2 cellular contexts compared by ENCODE assay signal in the genomic region with DNA sequence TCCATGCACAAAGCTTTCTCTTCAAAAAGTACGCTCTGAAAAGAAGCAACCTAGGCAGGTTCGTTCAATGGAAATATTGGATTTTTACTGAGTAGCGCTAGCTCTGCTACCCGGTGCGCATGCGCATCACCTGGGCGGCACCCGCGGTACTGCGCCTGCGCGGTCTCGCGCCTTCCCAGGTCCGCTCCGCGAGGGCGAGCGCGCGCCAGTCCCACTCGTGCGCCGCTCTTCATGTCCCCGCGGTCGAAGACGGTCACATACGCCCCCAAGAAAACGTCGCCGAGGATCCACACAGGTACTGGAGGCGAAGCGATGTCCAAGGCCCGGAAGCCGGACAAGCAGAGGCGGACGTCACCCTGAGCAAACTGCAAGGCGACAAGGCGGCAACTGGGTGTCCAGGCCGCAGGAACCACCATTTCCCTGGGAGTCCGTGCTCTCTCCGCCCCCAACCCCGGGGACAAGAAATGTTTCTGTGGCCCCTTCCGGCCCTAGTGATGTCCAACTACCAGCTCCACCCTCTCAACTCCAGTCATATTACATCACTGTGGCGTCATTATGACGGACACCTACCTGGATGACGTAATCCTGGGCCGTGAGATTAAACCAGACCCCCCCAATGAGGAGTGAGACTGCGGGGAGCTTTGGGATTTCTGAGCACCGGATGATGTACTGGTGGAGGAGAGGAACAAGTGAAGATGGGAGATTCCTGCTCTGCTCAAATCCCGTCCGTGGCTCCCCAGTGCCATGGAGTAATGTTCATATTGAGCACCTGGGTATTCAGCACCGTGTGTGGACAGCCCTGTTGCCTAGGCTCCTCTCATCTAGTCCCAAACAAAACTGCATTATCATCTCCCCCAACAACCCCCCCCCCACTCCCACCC.
TF ChIP-seq lines count a peak whose summit lies in the region.

No MANE protein-coding gene starts in this region.

TF ChIP-seq in HEK293, 187 proteins besides CTCF, POLR2A, EP300 and RAD21 (continued from another document and continues in another):
- TF ChIP-seq, protein P1, sequence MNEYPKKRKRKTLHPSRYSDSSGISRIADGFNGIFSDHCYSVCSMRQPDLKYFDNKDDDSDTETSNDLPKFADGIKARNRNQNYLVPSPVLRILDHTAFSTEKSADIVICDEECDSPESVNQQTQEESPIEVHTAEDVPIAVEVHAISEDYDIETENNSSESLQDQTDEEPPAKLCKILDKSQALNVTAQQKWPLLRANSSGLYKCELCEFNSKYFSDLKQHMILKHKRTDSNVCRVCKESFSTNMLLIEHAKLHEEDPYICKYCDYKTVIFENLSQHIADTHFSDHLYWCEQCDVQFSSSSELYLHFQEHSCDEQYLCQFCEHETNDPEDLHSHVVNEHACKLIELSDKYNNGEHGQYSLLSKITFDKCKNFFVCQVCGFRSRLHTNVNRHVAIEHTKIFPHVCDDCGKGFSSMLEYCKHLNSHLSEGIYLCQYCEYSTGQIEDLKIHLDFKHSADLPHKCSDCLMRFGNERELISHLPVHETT (tag by site-specific recombination; IDR thresholded peaks at IDR 0.05) = no peak
- TF ChIP-seq HOXD13 (CRISPR knock-in tag; IDR thresholded peaks at IDR 0.05; ENCODE audit: borderline replicate concordance) (no peak), ZNF146 (tag by site-specific recombination; IDR thresholded peaks at IDR 0.05) (no peak), HOXA7 (CRISPR knock-in tag; IDR thresholded peaks at IDR 0.05; ENCODE audit: borderline replicate concordance) (no peak), ZBTB17 (tag by site-specific recombination; IDR thresholded peaks at IDR 0.05) (0 out of 2 replicates have a peak, but pooled peaks have one; percentile 45), KLF8 (tag by site-specific recombination; IDR thresholded peaks at IDR 0.05) (peak; percentile 12; the same call in 1 of the 2 replicates), ZNF473 (tag by site-specific recombination; IDR thresholded peaks at IDR 0.05) (no peak), ZSCAN16 (tag by site-specific recombination; IDR thresholded peaks at IDR 0.05) (no peak), ZNF248 (tag by site-specific recombination; IDR thresholded peaks at IDR 0.05) (no peak), ZNF121 (tag by site-specific recombination; IDR thresholded peaks at IDR 0.05) (no peak), ZNF792 (tag by site-specific recombination; IDR thresholded peaks at IDR 0.05) (peak; percentile 73; the same call in 1 of the 2 replicates), ZNF391 (tag by site-specific recombination; IDR thresholded peaks at IDR 0.05; ENCODE audit: borderline replicate concordance, low read depth) (no peak), OVOL3 (tag by site-specific recombination; IDR thresholded peaks at IDR 0.05) (peak; percentile 21; the same call in 1 of the 2 replicates), ZNF501 (tag by site-specific recombination; IDR thresholded peaks at IDR 0.05) (no peak), ZNF302 (tag by site-specific recombination; IDR thresholded peaks at IDR 0.05; ENCODE audit: low read depth) (no peak), ZNF791 (tag by site-specific recombination; IDR thresholded peaks at IDR 0.05) (no peak), KLF10 (tag by site-specific recombination; IDR thresholded peaks at IDR 0.05) (no peak), SCRT2 (tag by site-specific recombination; IDR thresholded peaks at IDR 0.05) (no peak), ZNF112 (tag by site-specific recombination; IDR thresholded peaks at IDR 0.05) (no peak), MEIS1 (CRISPR knock-in tag; IDR thresholded peaks at IDR 0.05; ENCODE audit: borderline replicate concordance) (no peak), ZNF423 (tag by site-specific recombination; IDR thresholded peaks at IDR 0.05) (no peak), ZNF660 (tag by site-specific recombination; IDR thresholded peaks at IDR 0.05) (no peak; the same call in 1 of the 2 replicates)
- TF ChIP-seq, protein P2, sequence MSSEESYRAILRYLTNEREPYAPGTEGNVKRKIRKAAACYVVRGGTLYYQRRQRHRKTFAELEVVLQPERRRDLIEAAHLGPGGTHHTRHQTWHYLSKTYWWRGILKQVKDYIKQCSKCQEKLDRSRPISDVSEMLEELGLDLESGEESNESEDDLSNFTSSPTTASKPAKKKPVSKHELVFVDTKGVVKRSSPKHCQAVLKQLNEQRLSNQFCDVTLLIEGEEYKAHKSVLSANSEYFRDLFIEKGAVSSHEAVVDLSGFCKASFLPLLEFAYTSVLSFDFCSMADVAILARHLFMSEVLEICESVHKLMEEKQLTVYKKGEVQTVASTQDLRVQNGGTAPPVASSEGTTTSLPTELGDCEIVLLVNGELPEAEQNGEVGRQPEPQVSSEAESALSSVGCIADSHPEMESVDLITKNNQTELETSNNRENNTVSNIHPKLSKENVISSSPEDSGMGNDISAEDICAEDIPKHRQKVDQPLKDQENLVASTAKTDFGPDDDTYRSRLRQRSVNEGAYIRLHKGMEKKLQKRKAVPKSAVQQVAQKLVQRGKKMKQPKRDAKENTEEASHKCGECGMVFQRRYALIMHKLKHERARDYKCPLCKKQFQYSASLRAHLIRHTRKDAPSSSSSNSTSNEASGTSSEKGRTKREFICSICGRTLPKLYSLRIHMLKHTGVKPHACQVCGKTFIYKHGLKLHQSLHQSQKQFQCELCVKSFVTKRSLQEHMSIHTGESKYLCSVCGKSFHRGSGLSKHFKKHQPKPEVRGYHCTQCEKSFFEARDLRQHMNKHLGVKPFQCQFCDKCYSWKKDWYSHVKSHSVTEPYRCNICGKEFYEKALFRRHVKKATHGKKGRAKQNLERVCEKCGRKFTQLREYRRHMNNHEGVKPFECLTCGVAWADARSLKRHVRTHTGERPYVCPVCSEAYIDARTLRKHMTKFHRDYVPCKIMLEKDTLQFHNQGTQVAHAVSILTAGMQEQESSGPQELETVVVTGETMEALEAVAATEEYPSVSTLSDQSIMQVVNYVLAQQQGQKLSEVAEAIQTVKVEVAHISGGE (tag by site-specific recombination; conservative IDR thresholded peaks at IDR 0.05; ENCODE audit: low read depth) = peak; percentile 85
- TF ChIP-seq, protein P3, sequence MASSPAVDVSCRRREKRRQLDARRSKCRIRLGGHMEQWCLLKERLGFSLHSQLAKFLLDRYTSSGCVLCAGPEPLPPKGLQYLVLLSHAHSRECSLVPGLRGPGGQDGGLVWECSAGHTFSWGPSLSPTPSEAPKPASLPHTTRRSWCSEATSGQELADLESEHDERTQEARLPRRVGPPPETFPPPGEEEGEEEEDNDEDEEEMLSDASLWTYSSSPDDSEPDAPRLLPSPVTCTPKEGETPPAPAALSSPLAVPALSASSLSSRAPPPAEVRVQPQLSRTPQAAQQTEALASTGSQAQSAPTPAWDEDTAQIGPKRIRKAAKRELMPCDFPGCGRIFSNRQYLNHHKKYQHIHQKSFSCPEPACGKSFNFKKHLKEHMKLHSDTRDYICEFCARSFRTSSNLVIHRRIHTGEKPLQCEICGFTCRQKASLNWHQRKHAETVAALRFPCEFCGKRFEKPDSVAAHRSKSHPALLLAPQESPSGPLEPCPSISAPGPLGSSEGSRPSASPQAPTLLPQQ (tag by site-specific recombination; IDR thresholded peaks at IDR 0.05) = peak; percentile 87

TF ChIP-seq in H1, 55 proteins besides CTCF, POLR2A, EP300 and RAD21 (continued from another document):
- TF ChIP-seq SP2 (IDR thresholded peaks at IDR 0.05; ENCODE audit: low read length) = no peak
- peak; percentile 80 for TF ChIP-seq KDM4A (IDR thresholded peaks at IDR 0.05; ENCODE audit: low read depth, low read length, severe bottlenecking)
- TF ChIP-seq, protein P4, sequence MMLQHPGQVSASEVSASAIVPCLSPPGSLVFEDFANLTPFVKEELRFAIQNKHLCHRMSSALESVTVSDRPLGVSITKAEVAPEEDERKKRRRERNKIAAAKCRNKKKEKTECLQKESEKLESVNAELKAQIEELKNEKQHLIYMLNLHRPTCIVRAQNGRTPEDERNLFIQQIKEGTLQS (IDR thresholded peaks at IDR 0.05; ENCODE audit: insufficient read depth, low read depth, low read length) = peak; percentile 48; the same call in 1 of the 2 replicates
- no peak for TF ChIP-seq MAFK (IDR thresholded peaks at IDR 0.05; ENCODE audit: low read depth, low read length)
- TF ChIP-seq RBBP5 (IDR thresholded peaks at IDR 0.05; ENCODE audit: borderline replicate concordance, low read depth, low read length) = 0 out of 2 replicates have a peak, but pooled peaks have one; percentile 12
- TF ChIP-seq ZNF274 (IDR thresholded peaks at IDR 0.05; ENCODE audit: borderline replicate concordance, extremely low read depth, low read length) = no peak
- TF ChIP-seq, protein P5, sequence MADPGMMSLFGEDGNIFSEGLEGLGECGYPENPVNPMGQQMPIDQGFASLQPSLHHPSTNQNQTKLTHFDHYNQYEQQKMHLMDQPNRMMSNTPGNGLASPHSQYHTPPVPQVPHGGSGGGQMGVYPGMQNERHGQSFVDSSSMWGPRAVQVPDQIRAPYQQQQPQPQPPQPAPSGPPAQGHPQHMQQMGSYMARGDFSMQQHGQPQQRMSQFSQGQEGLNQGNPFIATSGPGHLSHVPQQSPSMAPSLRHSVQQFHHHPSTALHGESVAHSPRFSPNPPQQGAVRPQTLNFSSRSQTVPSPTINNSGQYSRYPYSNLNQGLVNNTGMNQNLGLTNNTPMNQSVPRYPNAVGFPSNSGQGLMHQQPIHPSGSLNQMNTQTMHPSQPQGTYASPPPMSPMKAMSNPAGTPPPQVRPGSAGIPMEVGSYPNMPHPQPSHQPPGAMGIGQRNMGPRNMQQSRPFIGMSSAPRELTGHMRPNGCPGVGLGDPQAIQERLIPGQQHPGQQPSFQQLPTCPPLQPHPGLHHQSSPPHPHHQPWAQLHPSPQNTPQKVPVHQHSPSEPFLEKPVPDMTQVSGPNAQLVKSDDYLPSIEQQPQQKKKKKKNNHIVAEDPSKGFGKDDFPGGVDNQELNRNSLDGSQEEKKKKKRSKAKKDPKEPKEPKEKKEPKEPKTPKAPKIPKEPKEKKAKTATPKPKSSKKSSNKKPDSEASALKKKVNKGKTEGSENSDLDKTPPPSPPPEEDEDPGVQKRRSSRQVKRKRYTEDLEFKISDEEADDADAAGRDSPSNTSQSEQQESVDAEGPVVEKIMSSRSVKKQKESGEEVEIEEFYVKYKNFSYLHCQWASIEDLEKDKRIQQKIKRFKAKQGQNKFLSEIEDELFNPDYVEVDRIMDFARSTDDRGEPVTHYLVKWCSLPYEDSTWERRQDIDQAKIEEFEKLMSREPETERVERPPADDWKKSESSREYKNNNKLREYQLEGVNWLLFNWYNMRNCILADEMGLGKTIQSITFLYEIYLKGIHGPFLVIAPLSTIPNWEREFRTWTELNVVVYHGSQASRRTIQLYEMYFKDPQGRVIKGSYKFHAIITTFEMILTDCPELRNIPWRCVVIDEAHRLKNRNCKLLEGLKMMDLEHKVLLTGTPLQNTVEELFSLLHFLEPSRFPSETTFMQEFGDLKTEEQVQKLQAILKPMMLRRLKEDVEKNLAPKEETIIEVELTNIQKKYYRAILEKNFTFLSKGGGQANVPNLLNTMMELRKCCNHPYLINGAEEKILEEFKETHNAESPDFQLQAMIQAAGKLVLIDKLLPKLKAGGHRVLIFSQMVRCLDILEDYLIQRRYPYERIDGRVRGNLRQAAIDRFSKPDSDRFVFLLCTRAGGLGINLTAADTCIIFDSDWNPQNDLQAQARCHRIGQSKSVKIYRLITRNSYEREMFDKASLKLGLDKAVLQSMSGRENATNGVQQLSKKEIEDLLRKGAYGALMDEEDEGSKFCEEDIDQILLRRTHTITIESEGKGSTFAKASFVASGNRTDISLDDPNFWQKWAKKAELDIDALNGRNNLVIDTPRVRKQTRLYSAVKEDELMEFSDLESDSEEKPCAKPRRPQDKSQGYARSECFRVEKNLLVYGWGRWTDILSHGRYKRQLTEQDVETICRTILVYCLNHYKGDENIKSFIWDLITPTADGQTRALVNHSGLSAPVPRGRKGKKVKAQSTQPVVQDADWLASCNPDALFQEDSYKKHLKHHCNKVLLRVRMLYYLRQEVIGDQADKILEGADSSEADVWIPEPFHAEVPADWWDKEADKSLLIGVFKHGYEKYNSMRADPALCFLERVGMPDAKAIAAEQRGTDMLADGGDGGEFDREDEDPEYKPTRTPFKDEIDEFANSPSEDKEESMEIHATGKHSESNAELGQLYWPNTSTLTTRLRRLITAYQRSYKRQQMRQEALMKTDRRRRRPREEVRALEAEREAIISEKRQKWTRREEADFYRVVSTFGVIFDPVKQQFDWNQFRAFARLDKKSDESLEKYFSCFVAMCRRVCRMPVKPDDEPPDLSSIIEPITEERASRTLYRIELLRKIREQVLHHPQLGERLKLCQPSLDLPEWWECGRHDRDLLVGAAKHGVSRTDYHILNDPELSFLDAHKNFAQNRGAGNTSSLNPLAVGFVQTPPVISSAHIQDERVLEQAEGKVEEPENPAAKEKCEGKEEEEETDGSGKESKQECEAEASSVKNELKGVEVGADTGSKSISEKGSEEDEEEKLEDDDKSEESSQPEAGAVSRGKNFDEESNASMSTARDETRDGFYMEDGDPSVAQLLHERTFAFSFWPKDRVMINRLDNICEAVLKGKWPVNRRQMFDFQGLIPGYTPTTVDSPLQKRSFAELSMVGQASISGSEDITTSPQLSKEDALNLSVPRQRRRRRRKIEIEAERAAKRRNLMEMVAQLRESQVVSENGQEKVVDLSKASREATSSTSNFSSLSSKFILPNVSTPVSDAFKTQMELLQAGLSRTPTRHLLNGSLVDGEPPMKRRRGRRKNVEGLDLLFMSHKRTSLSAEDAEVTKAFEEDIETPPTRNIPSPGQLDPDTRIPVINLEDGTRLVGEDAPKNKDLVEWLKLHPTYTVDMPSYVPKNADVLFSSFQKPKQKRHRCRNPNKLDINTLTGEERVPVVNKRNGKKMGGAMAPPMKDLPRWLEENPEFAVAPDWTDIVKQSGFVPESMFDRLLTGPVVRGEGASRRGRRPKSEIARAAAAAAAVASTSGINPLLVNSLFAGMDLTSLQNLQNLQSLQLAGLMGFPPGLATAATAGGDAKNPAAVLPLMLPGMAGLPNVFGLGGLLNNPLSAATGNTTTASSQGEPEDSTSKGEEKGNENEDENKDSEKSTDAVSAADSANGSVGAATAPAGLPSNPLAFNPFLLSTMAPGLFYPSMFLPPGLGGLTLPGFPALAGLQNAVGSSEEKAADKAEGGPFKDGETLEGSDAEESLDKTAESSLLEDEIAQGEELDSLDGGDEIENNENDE (IDR thresholded peaks at IDR 0.05; ENCODE audit: insufficient replicate concordance, low read length) = no peak
- no peak for TF ChIP-seq TEAD4 (IDR thresholded peaks at IDR 0.05; ENCODE audit: low read depth, low read length)
- no peak for TF ChIP-seq CBX5 (IDR thresholded peaks at IDR 0.05; ENCODE audit: low read depth, low read length)
